15 cellular contexts compared by ENCODE assay signal in the genomic region with DNA sequence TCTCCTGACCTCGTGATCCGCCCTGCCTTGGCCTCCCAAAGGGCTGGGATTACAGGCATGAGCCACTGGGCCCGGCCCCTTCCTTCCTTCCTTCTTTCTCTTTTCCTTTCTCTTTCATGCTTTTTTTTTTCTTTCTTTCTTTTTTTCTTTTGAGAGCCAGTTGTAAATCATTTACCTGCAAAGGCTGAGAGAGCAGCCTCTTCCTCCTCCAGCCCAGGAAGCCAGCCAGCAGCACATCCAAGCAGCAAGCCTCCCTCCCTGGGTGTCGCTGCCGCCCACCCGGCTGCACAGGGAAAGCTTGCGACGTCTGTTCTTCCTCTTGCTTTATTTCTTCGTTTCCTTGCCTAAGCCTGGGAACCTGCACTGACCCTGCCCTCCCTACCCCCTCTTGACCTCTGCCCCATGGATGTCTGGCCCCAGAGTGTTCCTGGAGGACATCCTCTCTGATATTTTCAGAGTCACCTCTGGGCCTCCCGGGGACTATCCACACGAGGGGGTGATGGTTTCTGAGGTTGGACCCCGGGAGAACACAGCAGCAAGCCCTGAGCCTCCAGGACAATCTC.
A peak's percentile ranks its signal among the peaks of the same experiment; 100 is the strongest.
DNase-seq lines count a peak whose midpoint lies in the region; ATAC-seq, FAIRE-seq and TF ChIP-seq lines count a peak whose summit lies in the region.
"Had no signal": no experiment of that assay in that cellular context is flagged by ENCODE, and none has a peak within 500 bp of the region (broad histone marks: within the 10 kb centered on the region; RNA-seq: fewer than 3 reads in every experiment).

No MANE protein-coding gene starts in this region.

- DNase-seq in DMS53 treated with DMSO at 0.1 percent for 48 hours (lab: John Stamatoyannopoulos, UW; ENCODE audit: unreplicated experiment) (peak; percentile 15), HuH-7.5 (ENCODE audit: low spot score) (peak; percentile 62), glomerular visceral epithelial cell (ENCODE audit: extremely low spot score) (peak; percentile 75), pancreas (peak in 2 of 6 donors; percentile 17 to 34), HAP-1 (ENCODE audit: low spot score in 2 of 2) (no peak)
- DNase-seq in activated effector memory CD4-positive, alpha-beta T cell treated with anti-CD3 and anti-CD28 coated beads, Interleukin-2, amount 50 U/mL, for 16 hours: no peak
- no peak for DNase-seq in NK-92 treated with Interleukin-12 subunit alpha and Interleukin-12 subunit beta, amount 100 ng/mL, for 24 hours (lab: John Stamatoyannopoulos, UW)
- DNase-seq: activated CD4-positive, alpha-beta memory T cell treated with anti-CD3 and anti-CD28 coated beads for 36 hours; activated naive CD4-positive, alpha-beta T cell treated with Interleukin-2 at 50 U/mL for 16 hours; CD4-positive, CD25-positive, alpha-beta regulatory T cell; esophagus squamous epithelium; NCI-H226; retina had no signal

- WGBS in pancreas, 2 donors: 35 to 37% methylated on average over 12 of the region's 12 CpGs

- intact Hi-C loops in pancreas (cut with DNase I): loop anchor here in 1 of 3 donors (10.0 kb wide), 1 partner anchor 113 kb away; no protein-coding TSS in a partner anchor

- H3K27me3 ChIP-seq in pancreas (no peaks in the 10 kb centered on the region), HAP-1 (ENCODE audit: low read depth) (no peaks in the 10 kb centered on the region)

- H3K36me3 ChIP-seq in pancreas (no peaks in the 10 kb centered on the region), HAP-1 (replicated peaks) (no peaks in the 10 kb centered on the region)
- H3K36me3 ChIP-seq: esophagus squamous epithelium had no signal

- H3K27ac ChIP-seq in pancreas: peak overlapping the region in 2 of 4 donors; percentile 33 to 58
- H3K27ac ChIP-seq: esophagus squamous epithelium, HL-60 had no signal

- no peaks in the 10 kb centered on the region for H3K9me3 ChIP-seq in pancreas
- no peaks in the 10 kb centered on the region for H3K9me3 ChIP-seq in HAP-1
- H3K9me3 ChIP-seq: esophagus squamous epithelium had no signal

- no peak for TF ChIP-seq CTCF in pancreas (IDR thresholded peaks at IDR 0.05)

- ATAC-seq in pancreas (peak in 3 of 4 donors; percentile 56 to 63 (median 58)), GM19328 (IDR thresholded peaks at IDR 0.05; ENCODE audit: unreplicated experiment) (no peak)

- H3K4me3 ChIP-seq in pancreas (no peak overlapping the region), HAP-1 (no peak overlapping the region)
- H3K4me3 ChIP-seq: esophagus squamous epithelium had no signal

- in situ Hi-C loops in HAP-1 (cut with MboI; ENCODE audit: low sequenced_read_pairs): no loop called here

- H3K4me1 ChIP-seq in pancreas: peaks cover 0 to 7% (median 0%) of the 10 kb centered on the region in 3 donors
- peaks cover 5% of the 10 kb centered on the region; the same call in 1 of the 2 replicates for H3K4me1 ChIP-seq in HAP-1

- FAIRE-seq in pancreas (lab: Jason Lieb, UNC): no peak

Comparison
In these comparisons a context has a peak if more than half of its experiments do, and no peak if none do; other contexts are left out.
1. DNase-seq: peak in DMS53 treated with DMSO at 0.1 percent for 48 hours (single experiment), HuH-7.5 (single experiment) and glomerular visceral epithelial cell (single experiment); none in activated effector memory CD4-positive, alpha-beta T cell treated with anti-CD3 and anti-CD28 coated beads, Interleukin-2, amount 50 U/mL, for 16 hours (single experiment), HAP-1 (0 of 2) and NK-92 treated with Interleukin-12 subunit alpha and Interleukin-12 subunit beta, amount 100 ng/mL, for 24 hours (single experiment).